Comparison of ENCODE assay signal across 8 cellular contexts in genomic region chr12:49331360-49332222, GRCh38. TPM values are rescaled to one million over a fixed set of nuclear protein-coding genes. Genes with fewer than 3 reads are reported as not detected.
DNase-seq lines count a peak whose midpoint lies in the region; ATAC-seq lines count a peak whose summit lies in the region.

No MANE protein-coding gene starts in this region.

- H3K9me3 Mint-ChIP-seq in activated T-cell treated with anti-CD3 and anti-CD28 coated beads, Interleukin-2, amount 50 U/mL, for 24 hours = no peaks in the 10 kb centered on the region

- H3K27me3 Mint-ChIP-seq in activated T-cell treated with anti-CD3 and anti-CD28 coated beads, Interleukin-2, amount 50 U/mL, for 24 hours = peaks cover 51% of the 10 kb centered on the region

- no peak overlapping the region for H3K27ac Mint-ChIP-seq in activated T-cell treated with anti-CD3 and anti-CD28 coated beads, Interleukin-2, amount 50 U/mL, for 24 hours

- ATAC-seq in left ventricle myocardium superior (peak; percentile 90), HG03135 (IDR thresholded peaks at IDR 0.05; ENCODE audit: unreplicated experiment) (no peak), GM19351 (IDR thresholded peaks at IDR 0.05; ENCODE audit: unreplicated experiment) (no peak)

- H3K4me3 Mint-ChIP-seq in activated T-cell treated with anti-CD3 and anti-CD28 coated beads, Interleukin-2, amount 50 U/mL, for 24 hours = no peak overlapping the region

- DNase-seq in G401 (ENCODE audit: low spot score) (peak; percentile 75), M059J (ENCODE audit: low read depth) (peak; percentile 62), amniotic stem cell (lab: John Stamatoyannopoulos, UW) (peak; percentile 72), left ventricle myocardium superior (peak; percentile 72), retina (peak; percentile 76)
- DNase-seq in activated T-cell treated with anti-CD3 and anti-CD28 coated beads, Interleukin-2, amount 50 U/mL, for 24 hours = no peak

- H3K36me3 Mint-ChIP-seq in activated T-cell treated with anti-CD3 and anti-CD28 coated beads, Interleukin-2, amount 50 U/mL, for 24 hours (ENCODE audit: low read depth) = peaks cover 46% of the 10 kb centered on the region

- in situ Hi-C loops in G401 (cut with HindIII; ENCODE audit: low sequenced_read_pairs) = no loop called here

- peaks cover 5% of the 10 kb centered on the region for H3K4me1 Mint-ChIP-seq in activated T-cell treated with anti-CD3 and anti-CD28 coated beads, Interleukin-2, amount 50 U/mL, for 24 hours (ENCODE audit: low read depth)

- intact Hi-C loops in left ventricle myocardium superior (cut with micrococcal nuclease) = no loop called here

RNA-seq across cellular contexts. Expression of gene C1QL4, which starts 5.4 kb away (rescaled TPM):
- 9.7 and 16.4 TPM in 2 replicates for total RNA-seq in G401 (2014; rRNA removed; shearing (Covaris generic))
- total RNA-seq in M059J (2014; rRNA removed; shearing (Covaris generic)) = 0.39 TPM in 1 of 2 replicates, not detected in the other
- total RNA-seq in left ventricle myocardium superior = not detected

RNA-seq across cellular contexts. Expression of gene TROAP, which starts 8.5 kb away (rescaled TPM):
- total RNA-seq in G401 (2014; rRNA removed; shearing (Covaris generic)) = 39.1 and 43.0 TPM in 2 replicates
- 31.3 and 47.4 TPM in 2 replicates for total RNA-seq in M059J (2014; rRNA removed; shearing (Covaris generic))
- 0.37 TPM for total RNA-seq in left ventricle myocardium superior

RNA-seq across cellular contexts. Expression of gene DNAJC22, which starts 15.1 kb away (rescaled TPM):
- 3.2 and 4.1 TPM in 2 replicates for total RNA-seq in G401 (2014; rRNA removed; shearing (Covaris generic))
- 8.2 and 12.3 TPM in 2 replicates for total RNA-seq in M059J (2014; rRNA removed; shearing (Covaris generic))
- total RNA-seq in left ventricle myocardium superior = 0.10 TPM

RNA-seq across cellular contexts. Expression of gene SPATS2, which starts 35.7 kb away (rescaled TPM):
- 65.1 and 67.0 TPM in 2 replicates for total RNA-seq in G401 (2014; rRNA removed; shearing (Covaris generic))
- 12.3 and 29.9 TPM in 2 replicates for total RNA-seq in M059J (2014; rRNA removed; shearing (Covaris generic))
- 5.7 TPM for total RNA-seq in left ventricle myocardium superior

RNA-seq across cellular contexts. Expression of gene PRPH, which starts 36.6 kb away (rescaled TPM):
- 1.8 and 2.2 TPM in 2 replicates for total RNA-seq in G401 (2014; rRNA removed; shearing (Covaris generic))
- total RNA-seq in M059J (2014; rRNA removed; shearing (Covaris generic)) = 0.12 TPM in 1 of 2 replicates, not detected in the other
- not detected for total RNA-seq in left ventricle myocardium superior

Comparison
In these comparisons a context has a peak if more than half of its experiments do, and no peak if none do; other contexts are left out.
1. RNA of gene TROAP, which starts 8.5 kb away (total RNA-seq): 39.1 to 43.0 TPM in G401 and 31.3 to 47.4 TPM in M059J; 0.37 TPM in left ventricle myocardium superior (single experiment); every median in the first group is over 10 times any median in the second.